Comparison of ENCODE assay signal across 20 cellular contexts in the genomic region with DNA sequence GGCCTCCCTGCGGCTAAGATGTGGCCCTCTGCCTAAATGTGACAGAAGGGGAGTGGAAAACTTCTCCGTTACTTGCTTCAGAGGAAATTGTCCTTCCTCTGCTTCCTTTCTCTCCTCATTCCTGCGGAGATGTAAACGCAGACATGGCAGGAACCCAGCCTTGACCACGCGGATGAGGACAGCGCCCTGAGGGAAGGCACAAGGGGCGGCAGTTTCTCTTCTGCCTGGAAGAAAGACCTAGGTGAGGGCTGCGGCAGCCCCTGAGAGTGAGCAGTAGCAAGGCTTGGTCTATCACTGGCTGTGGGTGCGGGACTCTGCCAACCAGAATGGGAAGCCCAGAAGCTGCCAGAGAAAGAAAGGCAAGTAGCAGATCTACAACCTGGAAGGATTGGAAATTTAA. TPM values are rescaled to one million over a fixed set of nuclear protein-coding genes. Genes with fewer than 3 reads are reported as not detected.
"Had no signal": no experiment of that assay in that cellular context is flagged by ENCODE, and none has a peak within 500 bp of the region (broad histone marks: within the 10 kb centered on the region; RNA-seq: fewer than 3 reads in every experiment).

No MANE protein-coding gene starts in this region.

- H3K27ac Mint-ChIP-seq: activated naive CD4-positive, alpha-beta T cell treated with anti-CD3 and anti-CD28 coated beads, Interleukin-2, amount 50 U/mL, for 72 hours; activated T-cell treated with anti-CD3 and anti-CD28 coated beads, Interleukin-2, amount 50 U/mL, for 72 hours; brain; mesothelial cell of epicardium; T-helper 17 cell had no signal

- H3K4me3 ChIP-seq: lung, smooth muscle cell, transverse colon had no signal

- ATAC-seq: activated naive CD4-positive, alpha-beta T cell treated with anti-CD3 and anti-CD28 coated beads, Interleukin-2, amount 50 U/mL, for 72 hours; activated T-cell treated with anti-CD3 and anti-CD28 coated beads, Interleukin-2, amount 50 U/mL, for 72 hours; left colon; T-helper 17 cell had no signal

- H3K4me3 Mint-ChIP-seq: activated T-cell treated with anti-CD3 and anti-CD28 coated beads, Interleukin-2, amount 50 U/mL, for 72 hours; brain; central memory CD8-positive, alpha-beta T cell; mesothelial cell of epicardium; T-helper 17 cell had no signal

- H3K9me3 ChIP-seq: transverse colon had no signal

- H3K9me3 Mint-ChIP-seq: activated naive CD4-positive, alpha-beta T cell treated with anti-CD3 and anti-CD28 coated beads, Interleukin-2, amount 50 U/mL, for 72 hours; activated T-cell treated with anti-CD3 and anti-CD28 coated beads, Interleukin-2, amount 50 U/mL, for 72 hours; brain; central memory CD8-positive, alpha-beta T cell; mesothelial cell of epicardium had no signal

- H3K27me3 ChIP-seq: transverse colon had no signal

- H3K4me1 Mint-ChIP-seq: brain; central memory CD8-positive, alpha-beta T cell; mesothelial cell of epicardium; T-helper 17 cell had no signal

- DNase-seq: activated CD4-positive, alpha-beta T cell treated with anti-CD3 and anti-CD28 coated beads for 4 hours; activated CD8-positive, alpha-beta memory T cell treated with anti-CD3 and anti-CD28 coated beads, Interleukin-2, amount 50 U/mL, for 48 hours; activated gamma-delta T cell; activated T-cell treated with anti-CD3 and anti-CD28 coated beads, Interleukin-2, amount 50 U/mL, for 72 hours; effector memory CD4-positive, alpha-beta T cell; left colon; right cardiac atrium; stimulated activated CD4-positive, alpha-beta T cell treated with anti-CD3 and anti-CD28 coated beads, Interleukin-4, amount 100 ng/mL, for 4 hours; stimulated activated CD8-positive, alpha-beta memory T cell treated with anti-CD3 and anti-CD28 coated beads, Interleukin-4, amount 100 ng/mL, for 48 hours; stimulated activated naive CD4-positive, alpha-beta T cell treated with Interleukin-2 at 50 U/mL for 16 hours; substantia nigra; T-helper 17 cell; transverse colon had no signal

- H3K27me3 Mint-ChIP-seq: brain, T-helper 17 cell had no signal

- H3K36me3 ChIP-seq: transverse colon had no signal

- H3K4me2 ChIP-seq: smooth muscle cell had no signal

- H3K36me3 Mint-ChIP-seq: activated naive CD4-positive, alpha-beta T cell treated with anti-CD3 and anti-CD28 coated beads, Interleukin-2, amount 50 U/mL, for 72 hours; brain; mesothelial cell of epicardium had no signal

RNA-seq across cellular contexts. Expression of gene SLFNL1, which starts 56.0 kb away (rescaled TPM):
- total RNA-seq: epithelial cell of proximal tubule had no signal
